ENCODE assay signal across 18 cellular contexts in the genomic region with DNA sequence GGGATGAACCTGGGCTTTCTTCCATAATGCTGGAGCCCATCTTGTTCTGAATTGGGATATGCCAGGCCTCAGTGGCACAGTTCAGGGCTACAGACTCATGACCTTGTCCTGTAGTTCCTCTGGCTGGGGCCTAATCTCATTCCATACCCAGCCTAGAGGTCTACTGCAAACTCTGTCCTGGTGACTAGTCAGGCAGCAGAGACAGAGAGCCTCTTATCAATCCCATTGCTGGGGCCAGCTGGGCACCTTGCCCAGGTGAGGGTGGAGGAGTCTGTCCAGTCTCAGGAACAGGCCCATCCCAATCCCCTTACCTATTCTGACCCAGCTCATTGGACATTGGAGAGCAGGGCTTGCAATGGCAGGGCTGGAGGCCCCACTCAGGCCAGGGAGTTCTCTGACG. TPM values are rescaled to one million over a fixed set of nuclear protein-coding genes. Genes with fewer than 3 reads are reported as not detected.
DNase-seq lines count a peak whose midpoint lies in the region; ATAC-seq and TF ChIP-seq lines count a peak whose summit lies in the region.
"Had no signal": no experiment of that assay in that cellular context is flagged by ENCODE, and none has a peak within 500 bp of the region (broad histone marks: within the 10 kb centered on the region; RNA-seq: fewer than 3 reads in every experiment).

No MANE protein-coding gene starts in this region.

- H3K36me3 Mint-ChIP-seq in T-helper 17 cell (ENCODE audit: low read depth): no peaks in the 10 kb centered on the region

- peak; percentile 30 for ATAC-seq in body of pancreas
- ATAC-seq in left colon: peak; percentile 21
- peak; percentile 42 for ATAC-seq in upper lobe of right lung
- ATAC-seq in T-helper 17 cell: no peak
- ATAC-seq: SK-N-SH treated with all-trans-retinoic acid at 6 μM for 48 hours had no signal

- peaks cover 3% of the 10 kb centered on the region for H3K4me1 Mint-ChIP-seq in T-helper 17 cell

- H3K4me3 Mint-ChIP-seq in T-helper 17 cell: no peak overlapping the region
- H3K4me3 Mint-ChIP-seq: CD4-positive, alpha-beta T cell; HFFc6 had no signal

- intact Hi-C loops in body of pancreas (cut with DNase I): no loop called here
- intact Hi-C loops in left colon (cut with DNase I, micrococcal nuclease): no loop called here
- intact Hi-C loops in upper lobe of right lung (cut with DNase I): no loop called here

- H3K27ac ChIP-seq in body of pancreas (peak overlapping the region; percentile 68 to 99 (median 98)), upper lobe of right lung (no peak overlapping the region)

- H3K9me3 ChIP-seq in body of pancreas (no peaks in the 10 kb centered on the region), upper lobe of right lung (no peaks in the 10 kb centered on the region), T-helper 17 cell (ENCODE audit: control insufficient read depth, low read length, poor library complexity, severe bottlenecking) (no peaks in the 10 kb centered on the region)

- H3K4me1 ChIP-seq in body of pancreas (peaks cover 35% of the 10 kb centered on the region), upper lobe of right lung (no peaks in the 10 kb centered on the region)

- H3K4me3 ChIP-seq in body of pancreas (no peak overlapping the region), upper lobe of right lung (no peak overlapping the region)

- H3K27me3 ChIP-seq in body of pancreas: no peaks in the 10 kb centered on the region
- no peaks in the 10 kb centered on the region for H3K27me3 ChIP-seq in upper lobe of right lung

- DNase-seq in HT-29 (ENCODE audit: low spot score) (peak; percentile 52), body of pancreas (peak; percentile 76 to 83 (median 82)), left colon (no peak), upper lobe of right lung (no peak), NCI-H226 (no peak), T-helper 17 cell (no peak)
- DNase-seq in stimulated activated CD8-positive, alpha-beta memory T cell treated with anti-CD3 and anti-CD28 coated beads, Interleukin-4, amount 100 ng/mL, for 48 hours: no peak
- DNase-seq: CD4-positive, alpha-beta T cell; DMS79; GOT3; HFFc6; NCI-H1048; NCI-H1436 treated with DMSO at 0.1 percent for 48 hours; NCI-H2029 treated with DMSO at 0.1 percent for 48 hours; NCI-H510A treated with DMSO at 0.1 percent for 48 hours; NCI-H82; SHP77 treated with DMSO at 0.1 percent for 48 hours had no signal

- 86 to 92% methylated on average over 1 of the region's 1 CpG for WGBS in body of pancreas, 2 donors

- H3K27me3 Mint-ChIP-seq in T-helper 17 cell: peaks cover 8% of the 10 kb centered on the region
- H3K27me3 Mint-ChIP-seq: CD4-positive, alpha-beta T cell had no signal

- TF ChIP-seq CTCF in body of pancreas (IDR thresholded peaks at IDR 0.05) (no peak), upper lobe of right lung (IDR thresholded peaks at IDR 0.05) (no peak)

- TF ChIP-seq POLR2A in body of pancreas (IDR thresholded peaks at IDR 0.05): peak in 2 of 3 donors; percentile 20 to 41

- H3K27ac Mint-ChIP-seq in T-helper 17 cell: no peak overlapping the region
- H3K27ac Mint-ChIP-seq: CD4-positive, alpha-beta T cell; HFFc6 had no signal

- H3K36me3 ChIP-seq in body of pancreas (replicated peaks in 1 of 2; ENCODE audit: insufficient read depth in 1 of 2, low read depth in 2 of 2) (no peaks in the 10 kb centered on the region), upper lobe of right lung (no peaks in the 10 kb centered on the region)

RNA-seq across cellular contexts. Expression of a gene that starts 28.0 kb away (rescaled TPM):
- 114 and 124 TPM in 2 replicates for total RNA-seq in HT-29 (2014; rRNA removed; shearing (Covaris generic))
- total RNA-seq in body of pancreas (100 to 1,000 TPM; 156 to 301 TPM), left colon (10 to 100 TPM; 81.7 to 82.4 TPM), upper lobe of right lung (21.8 TPM), T-helper 17 cell (10 to 100 TPM; 18.1 to 23.8 TPM)

RNA-seq across cellular contexts. Expression of a gene that starts 53.2 kb away (rescaled TPM):
- 66.0 and 83.2 TPM in 2 replicates for total RNA-seq in HT-29 (2014; rRNA removed; shearing (Covaris generic))
- total RNA-seq in body of pancreas (10 to 100 TPM; 52.7 to 71.3 TPM), left colon (100 to 1,000 TPM; 288 to 359 TPM), upper lobe of right lung (119 TPM), T-helper 17 cell (100 to 1,000 TPM; 109 to 117 TPM)

Comparison
In these comparisons a context has a peak if more than half of its experiments do, and no peak if none do; other contexts are left out.
1. DNase-seq: peak in HT-29 (single experiment) and body of pancreas (4 of 4); none in left colon (0 of 2), upper lobe of right lung (single experiment), NCI-H226 (single experiment), T-helper 17 cell (0 of 3) and stimulated activated CD8-positive, alpha-beta memory T cell treated with anti-CD3 and anti-CD28 coated beads, Interleukin-4, amount 100 ng/mL, for 48 hours (single experiment).